In genomic region chr6:31862344-31863235, GRCh38 we compare ENCODE assay signal across 1 cellular context.
TF ChIP-seq lines count a peak whose summit lies in the region.

Gene NEU1, minus strand, starts transcription at chr6:31862821. Its CDS starts 45 bp downstream, at chr6:31862776.

TF ChIP-seq in HEK293, 187 proteins besides CTCF, POLR2A, EP300 and RAD21 (continued from another document and continues in another):
- 0 out of 2 replicates have a peak, but pooled peaks have one; percentile 69 for TF ChIP-seq PBX3 (CRISPR knock-in tag; IDR thresholded peaks at IDR 0.05)
- TF ChIP-seq, protein P1, sequence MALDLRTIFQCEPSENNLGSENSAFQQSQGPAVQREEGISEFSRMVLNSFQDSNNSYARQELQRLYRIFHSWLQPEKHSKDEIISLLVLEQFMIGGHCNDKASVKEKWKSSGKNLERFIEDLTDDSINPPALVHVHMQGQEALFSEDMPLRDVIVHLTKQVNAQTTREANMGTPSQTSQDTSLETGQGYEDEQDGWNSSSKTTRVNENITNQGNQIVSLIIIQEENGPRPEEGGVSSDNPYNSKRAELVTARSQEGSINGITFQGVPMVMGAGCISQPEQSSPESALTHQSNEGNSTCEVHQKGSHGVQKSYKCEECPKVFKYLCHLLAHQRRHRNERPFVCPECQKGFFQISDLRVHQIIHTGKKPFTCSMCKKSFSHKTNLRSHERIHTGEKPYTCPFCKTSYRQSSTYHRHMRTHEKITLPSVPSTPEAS (tag by site-specific recombination; IDR thresholded peaks at IDR 0.05): 0 out of 2 replicates have a peak, but pooled peaks have one; percentile 12
- peak; percentile 80; the same call in 1 of the 2 replicates for TF ChIP-seq ZNF121 (tag by site-specific recombination; IDR thresholded peaks at IDR 0.05)
- no peak for TF ChIP-seq ZNF223 (tag by site-specific recombination; IDR thresholded peaks at IDR 0.05)
- TF ChIP-seq ZNF580 (tag by site-specific recombination; IDR thresholded peaks at IDR 0.05): no peak
- TF ChIP-seq PRDM4 (tag by site-specific recombination; IDR thresholded peaks at IDR 0.05): peak; percentile 24; the same call in 1 of the 2 replicates
- peak; percentile 28; the same call in 1 of the 2 replicates for TF ChIP-seq ZNF843 (tag by site-specific recombination; IDR thresholded peaks at IDR 0.05)
- TF ChIP-seq, protein P2, sequence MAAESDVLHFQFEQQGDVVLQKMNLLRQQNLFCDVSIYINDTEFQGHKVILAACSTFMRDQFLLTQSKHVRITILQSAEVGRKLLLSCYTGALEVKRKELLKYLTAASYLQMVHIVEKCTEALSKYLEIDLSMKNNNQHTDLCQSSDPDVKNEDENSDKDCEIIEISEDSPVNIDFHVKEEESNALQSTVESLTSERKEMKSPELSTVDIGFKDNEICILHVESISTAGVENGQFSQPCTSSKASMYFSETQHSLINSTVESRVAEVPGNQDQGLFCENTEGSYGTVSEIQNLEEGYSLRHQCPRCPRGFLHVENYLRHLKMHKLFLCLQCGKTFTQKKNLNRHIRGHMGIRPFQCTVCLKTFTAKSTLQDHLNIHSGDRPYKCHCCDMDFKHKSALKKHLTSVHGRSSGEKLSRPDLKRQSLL (tag by site-specific recombination; IDR thresholded peaks at IDR 0.05): 0 out of 2 replicates have a peak, but pooled peaks have one; percentile 23
- TF ChIP-seq ZNF707 (tag by site-specific recombination; IDR thresholded peaks at IDR 0.05): 0 out of 2 replicates have a peak, but pooled peaks have one; percentile 48
- no peak for TF ChIP-seq ZNF366 (tag by site-specific recombination; conservative IDR thresholded peaks at IDR 0.05)
- TF ChIP-seq ZNF600 (tag by site-specific recombination; IDR thresholded peaks at IDR 0.05): no peak
- TF ChIP-seq ZNF701 (tag by site-specific recombination; IDR thresholded peaks at IDR 0.05): no peak
- TF ChIP-seq ZNF350 (tag by site-specific recombination; IDR thresholded peaks at IDR 0.05): no peak
- no peak for TF ChIP-seq ZSCAN18 (tag by site-specific recombination; IDR thresholded peaks at IDR 0.05)
- TF ChIP-seq INSM2 (tag by site-specific recombination; IDR thresholded peaks at IDR 0.05): peak; percentile 75; the same call in 1 of the 2 replicates
- TF ChIP-seq ZBTB48 (tag by site-specific recombination; IDR thresholded peaks at IDR 0.05): 0 out of 2 replicates have a peak, but pooled peaks have one; percentile 28
- no peak for TF ChIP-seq PRDM2 (tag by site-specific recombination; IDR thresholded peaks at IDR 0.05; ENCODE audit: borderline replicate concordance)
- TF ChIP-seq ZNF548 (tag by site-specific recombination; IDR thresholded peaks at IDR 0.05): peak; percentile 75
- TF ChIP-seq SP3 (tag by site-specific recombination; IDR thresholded peaks at IDR 0.05): peak; percentile 72
- TF ChIP-seq, protein P3, sequence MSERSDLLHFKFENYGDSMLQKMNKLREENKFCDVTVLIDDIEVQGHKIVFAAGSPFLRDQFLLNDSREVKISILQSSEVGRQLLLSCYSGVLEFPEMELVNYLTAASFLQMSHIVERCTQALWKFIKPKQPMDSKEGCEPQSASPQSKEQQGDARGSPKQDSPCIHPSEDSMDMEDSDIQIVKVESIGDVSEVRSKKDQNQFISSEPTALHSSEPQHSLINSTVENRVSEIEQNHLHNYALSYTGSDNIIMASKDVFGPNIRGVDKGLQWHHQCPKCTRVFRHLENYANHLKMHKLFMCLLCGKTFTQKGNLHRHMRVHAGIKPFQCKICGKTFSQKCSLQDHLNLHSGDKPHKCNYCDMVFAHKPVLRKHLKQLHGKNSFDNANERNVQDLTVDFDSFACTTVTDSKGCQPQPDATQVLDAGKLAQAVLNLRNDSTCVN (tag by site-specific recombination; optimal IDR thresholded peaks at IDR 0.05): peak; percentile 58
- TF ChIP-seq ZFP69B (tag by site-specific recombination; IDR thresholded peaks at IDR 0.05): peak; percentile 76
- TF ChIP-seq GLIS2 (tag by site-specific recombination; IDR thresholded peaks at IDR 0.05): peak; percentile 92
- TF ChIP-seq ZNF561 (tag by site-specific recombination; IDR thresholded peaks at IDR 0.05; ENCODE audit: borderline replicate concordance): peak; percentile 50; the same call in 1 of the 2 replicates
- TF ChIP-seq ZXDB (tag by site-specific recombination; IDR thresholded peaks at IDR 0.05): peak; percentile 82
- TF ChIP-seq ZNF394 (tag by site-specific recombination; IDR thresholded peaks at IDR 0.05; ENCODE audit: borderline replicate concordance): peak; percentile 39; the same call in 1 of the 2 replicates
- peak; percentile 58 for TF ChIP-seq GLIS1 (tag by site-specific recombination; IDR thresholded peaks at IDR 0.05)
- TF ChIP-seq ZBTB17 (tag by site-specific recombination; IDR thresholded peaks at IDR 0.05): 0 out of 2 replicates have a peak, but pooled peaks have one; percentile 40
- no peak for TF ChIP-seq GFI1B (tag by site-specific recombination; IDR thresholded peaks at IDR 0.05)
- no peak for TF ChIP-seq SP7 (tag by site-specific recombination; IDR thresholded peaks at IDR 0.05)
- TF ChIP-seq ZNF837 (tag by site-specific recombination; IDR thresholded peaks at IDR 0.05): no peak
- TF ChIP-seq ZNF501 (tag by site-specific recombination; IDR thresholded peaks at IDR 0.05): no peak
- peak; percentile 67; the same call in 1 of the 2 replicates for TF ChIP-seq BCL11B (tag by site-specific recombination; IDR thresholded peaks at IDR 0.05; ENCODE audit: low read depth)
- TF ChIP-seq MEIS1 (CRISPR knock-in tag; IDR thresholded peaks at IDR 0.05; ENCODE audit: borderline replicate concordance): no peak
- no peak for TF ChIP-seq TSHZ1 (tag by site-specific recombination; IDR thresholded peaks at IDR 0.05; ENCODE audit: borderline replicate concordance)
